In the genomic region with DNA sequence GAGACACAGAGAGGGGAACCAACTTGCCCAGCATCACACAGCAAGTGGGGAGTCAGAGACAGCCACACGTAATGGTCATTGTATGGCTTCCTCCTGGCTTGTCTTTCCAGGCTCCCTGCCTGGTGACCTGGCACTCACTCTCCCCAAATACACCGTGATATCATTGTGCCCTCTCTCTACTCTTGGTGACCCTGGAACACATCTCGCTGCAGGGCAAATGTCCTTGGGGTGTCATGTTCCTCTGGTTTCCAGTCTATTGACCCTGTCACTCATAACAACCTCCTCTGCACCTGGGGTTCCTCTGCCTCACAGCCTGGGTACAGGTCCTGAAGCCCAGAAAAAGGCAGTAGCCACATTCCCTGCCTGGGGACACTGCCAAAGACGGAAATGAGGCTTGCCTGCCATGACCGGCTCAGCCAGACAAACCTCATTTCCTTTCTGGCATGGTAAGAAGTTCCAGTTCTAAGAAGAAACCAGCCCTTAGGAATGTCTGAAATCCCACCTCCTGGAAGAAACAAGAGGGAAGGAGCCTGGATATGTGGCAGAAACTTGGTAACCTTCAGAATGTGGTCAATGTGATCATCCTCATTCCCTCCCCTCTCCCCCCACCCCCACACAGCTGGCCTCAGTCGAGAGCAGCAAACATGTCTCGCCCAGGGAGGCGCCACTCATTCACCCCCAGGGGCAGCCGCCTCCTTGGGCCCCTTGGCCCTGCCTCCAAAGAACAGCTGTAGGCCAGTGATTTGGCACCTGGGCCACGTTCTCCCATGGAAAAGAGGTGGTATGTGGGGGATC, we compare ENCODE assay signal across 8 cellular contexts. TPM values are rescaled to one million over a fixed set of nuclear protein-coding genes. Genes with fewer than 3 reads are reported as not detected.
DNase-seq lines count a peak whose midpoint lies in the region; ATAC-seq and TF ChIP-seq lines count a peak whose summit lies in the region.

No MANE protein-coding gene starts in this region.

- 23 to 40% (median 31%) methylated on average over 7 to 10 of the region's 10 CpGs for WGBS in heart left ventricle, 4 donors

- peaks cover 7 to 56% (median 30%) of the 10 kb centered on the region in 12 donors for H3K4me1 ChIP-seq in heart left ventricle

- peaks cover 30% of the 10 kb centered on the region for H3K36me3 Mint-ChIP-seq in activated T-helper 17 cell treated with anti-CD3 and anti-CD28 coated beads, Interleukin-2, amount 50 U/mL, for 72 hours (ENCODE audit: low read depth)

- ATAC-seq in activated T-helper 17 cell treated with anti-CD3 and anti-CD28 coated beads, Interleukin-2, amount 50 U/mL, for 72 hours (replicated peaks): no peak
- peak; percentile 43 to 75 (median 69) for ATAC-seq in heart left ventricle
- ATAC-seq in HG03378 (IDR thresholded peaks at IDR 0.05; ENCODE audit: unreplicated experiment): no peak
- no peak for ATAC-seq in GM19035 (IDR thresholded peaks at IDR 0.05; ENCODE audit: unreplicated experiment)

- no peaks in the 10 kb centered on the region for H3K9me3 Mint-ChIP-seq in activated T-helper 17 cell treated with anti-CD3 and anti-CD28 coated beads, Interleukin-2, amount 50 U/mL, for 72 hours

- DNase-seq in EH (ENCODE audit: low read depth) (peak; percentile 97), heart left ventricle (peak; percentile 67 to 78 (median 76)), retinal pigment epithelial cell (ENCODE audit: low read depth) (peak; percentile 12), GM19238 (ENCODE audit: insufficient read length, low spot score) (no peak), NCI-H524 (lab: John Stamatoyannopoulos, UW) (no peak)

- H3K4me3 Mint-ChIP-seq in activated T-helper 17 cell treated with anti-CD3 and anti-CD28 coated beads, Interleukin-2, amount 50 U/mL, for 72 hours: no peak overlapping the region

- intact Hi-C loops in heart left ventricle (cut with DNase I): loop anchor here in 7 of 10 donors (2.0 to 10.0 kb wide), 4 partner anchors 58 to 65 kb away; a partner anchor contains a TSS

- H3K27ac Mint-ChIP-seq in activated T-helper 17 cell treated with anti-CD3 and anti-CD28 coated beads, Interleukin-2, amount 50 U/mL, for 72 hours: peak overlapping the region; percentile 62

- TF ChIP-seq CTCF in heart left ventricle (IDR thresholded peaks at IDR 0.05) (no peak), retinal pigment epithelial cell (conservative IDR thresholded peaks at IDR 0.05; ENCODE audit: low read depth, low read length) (no peak)

- no peaks in the 10 kb centered on the region for H3K27me3 Mint-ChIP-seq in activated T-helper 17 cell treated with anti-CD3 and anti-CD28 coated beads, Interleukin-2, amount 50 U/mL, for 72 hours

- H3K9me3 ChIP-seq in heart left ventricle: no peaks in the 10 kb centered on the region

- H3K27ac ChIP-seq in heart left ventricle: peak overlapping the region; percentile 62 to 93 (median 79)

- H3K27me3 ChIP-seq in heart left ventricle: no peaks in the 10 kb centered on the region

- no peak overlapping the region for H3K4me3 ChIP-seq in heart left ventricle
- no peak overlapping the region for H3K4me3 ChIP-seq in retinal pigment epithelial cell (ENCODE audit: low read length)

- H3K36me3 ChIP-seq in heart left ventricle: peaks cover 1 to 31% (median 19%) of the 10 kb centered on the region in 9 donors

- no peak for TF ChIP-seq POLR2A in heart left ventricle (IDR thresholded peaks at IDR 0.05)

- peaks cover 8% of the 10 kb centered on the region for H3K4me1 Mint-ChIP-seq in activated T-helper 17 cell treated with anti-CD3 and anti-CD28 coated beads, Interleukin-2, amount 50 U/mL, for 72 hours

RNA-seq across cellular contexts. Expression of a gene that starts 30.6 kb away (rescaled TPM):
- 10 to 100 TPM; 24.2 to 30.9 TPM for total RNA-seq in activated T-helper 17 cell treated with anti-CD3 and anti-CD28 coated beads, Interleukin-2, amount 50 U/mL, for 72 hours
- total RNA-seq in heart left ventricle: 10 to 100 TPM; 11.5 to 19.4 (median 15.8) TPM
- 10 to 100 TPM in 1 of 2 donors, 1 to 10 TPM in 1; 6.7 to 12.3 TPM for polyA plus RNA-seq in heart left ventricle

Comparison
In these comparisons a context has a peak if more than half of its experiments do, and no peak if none do; other contexts are left out.
1. DNase-seq: peak in EH (single experiment), heart left ventricle (5 of 5) and retinal pigment epithelial cell (single experiment); none in GM19238 (single experiment) and NCI-H524 (0 of 2).
2. ATAC-seq: peak in heart left ventricle (4 of 4); none in activated T-helper 17 cell treated with anti-CD3 and anti-CD28 coated beads, Interleukin-2, amount 50 U/mL, for 72 hours (single experiment), HG03378 (single experiment) and GM19035 (single experiment).